Comparison of ENCODE assay signal across 26 cellular contexts in genomic region chr7:68417002-68417401, GRCh38.
"Had no signal": no experiment of that assay in that cellular context is flagged by ENCODE, and none has a peak within 500 bp of the region (broad histone marks: within the 10 kb centered on the region; RNA-seq: fewer than 3 reads in every experiment).

No MANE protein-coding gene starts in this region.

- DNase-seq: activated effector memory CD4-positive, alpha-beta T cell treated with anti-CD3 and anti-CD28 coated beads, Interleukin-2, amount 50 U/mL, for 16 hours; activated effector memory CD4-positive, alpha-beta T cell treated with Interleukin-2 at 50 U/mL for 16 hours; activated gamma-delta T cell; activated gamma-delta T cell treated with Interleukin-2 at 50 U/mL for 16 hours; activated naive CD4-positive, alpha-beta T cell; activated naive CD4-positive, alpha-beta T cell treated with anti-CD3 and anti-CD28 coated beads for 36 hours; activated naive CD4-positive, alpha-beta T cell treated with anti-CD3 and anti-CD28 coated beads, Interleukin-2, amount 10 ng/mL, durations not matched to agents 7 days and 5 days; activated naive CD4-positive, alpha-beta T cell treated with anti-CD3 and anti-CD28 coated beads, Interleukin-2, amount 50 U/mL, for 16 hours; activated naive CD4-positive, alpha-beta T cell treated with Interleukin-2 at 50 U/mL for 16 hours; activated naive CD8-positive, alpha-beta T cell treated with anti-CD3 and anti-CD28 coated beads for 36 hours; activated naive CD8-positive, alpha-beta T cell treated with anti-CD3 and anti-CD28 coated beads, Interleukin-2, amount 10 ng/mL, durations not matched to agents 7 days and 5 days; activated naive CD8-positive, alpha-beta T cell treated with anti-CD3 and anti-CD28 coated beads, Interleukin-2, amount 50 U/mL, for 24 hours; activated T-cell treated with anti-CD3 and anti-CD28 coated beads, Interleukin-2, amount 50 U/mL, for 1 hour; activated T-cell treated with anti-CD3 and anti-CD28 coated beads, Interleukin-2, amount 50 U/mL, for 24 hours; activated T-cell treated with anti-CD3 and anti-CD28 coated beads, Interleukin-2, amount 50 U/mL, for 4 hours; activated T-cell treated with anti-CD3 and anti-CD28 coated beads, Interleukin-2, amount 50 U/mL, for 48 hours; activated T-cell treated with anti-CD3 and anti-CD28 coated beads, Interleukin-2, amount 50 U/mL, for 72 hours; adrenal gland; amniotic stem cell; amygdala; anterior cingulate cortex; aorta; body of pancreas; brain microvascular endothelial cell; central memory CD4-positive, alpha-beta T cell; cerebellar nuclear complex had no signal
